8 cellular contexts compared by ENCODE assay signal in the genomic region with DNA sequence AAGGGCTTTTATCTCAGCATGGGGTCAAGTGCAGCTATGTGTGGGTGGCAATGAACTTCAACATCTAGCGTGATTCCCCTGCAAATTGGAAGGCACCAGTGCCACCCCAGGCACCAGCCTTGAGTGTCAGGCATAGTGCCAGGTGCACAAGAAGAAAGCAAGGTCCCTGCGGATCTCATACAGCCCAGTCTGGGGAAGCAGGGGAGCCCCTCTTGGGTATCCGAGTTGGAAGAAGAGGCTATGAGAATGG.
A peak's percentile ranks its signal among the peaks of the same experiment; 100 is the strongest.
DNase-seq lines count a peak whose midpoint lies in the region; ATAC-seq and TF ChIP-seq lines count a peak whose summit lies in the region.

No MANE protein-coding gene starts in this region.

- WGBS in esophagus, 2 donors = 7 to 9% methylated on average over 3 of the region's 3 CpGs

- H3K4me3 ChIP-seq in Caco-2 (ENCODE audit: low read depth, low read length) (peak overlapping the region; percentile 69), Panc1 (ENCODE audit: low read depth in 2 of 2, low read length in 2 of 2) (peak overlapping the region; percentile 78 to 87), esophagus (ENCODE audit: low read depth in 1 of 2, low read length in 2 of 2) (peak overlapping the region; percentile 61 to 63), parathyroid adenoma (ENCODE audit: low read depth, low read length) (peak overlapping the region; percentile 65)

- peak overlapping the region; percentile 88 for H3K27ac ChIP-seq in Panc1 (ENCODE audit: low read length)
- H3K27ac ChIP-seq in esophagus (ENCODE audit: low read depth in 2 of 2, low read length in 1 of 2) = peak overlapping the region; percentile 85 to 93
- H3K27ac ChIP-seq in parathyroid adenoma = peak overlapping the region; percentile 95

- ATAC-seq in Panc1 (no peak; the same call in 1 of the 2 replicates), GM18520 (IDR thresholded peaks at IDR 0.05; ENCODE audit: unreplicated experiment) (no peak), HG02884 (IDR thresholded peaks at IDR 0.05; ENCODE audit: unreplicated experiment) (no peak), GM18907 (IDR thresholded peaks at IDR 0.05; ENCODE audit: unreplicated experiment) (no peak)

- intact Hi-C loops in Caco-2 (cut with micrococcal nuclease; ENCODE audit: unreplicated experiment) = loop anchor here (1.0 to 10.0 kb wide), 10 partner anchors 70 to 892 kb away; no protein-coding TSS in a partner anchor
- intact Hi-C loops in Panc1 (cut with micrococcal nuclease; ENCODE audit: unreplicated experiment) = no loop called here

- peak overlapping the region; percentile 69 for H3K9ac ChIP-seq in parathyroid adenoma

- H3K4me2 ChIP-seq in parathyroid adenoma (ENCODE audit: low read length) = peak overlapping the region; percentile 74

- TF ChIP-seq CTCF in Caco-2 (IDR thresholded peaks at IDR 0.05; ENCODE audit: insufficient read depth in 1 of 2, low read depth in 1 of 2, low read length in 1 of 2, severe bottlenecking in 1 of 2, unreplicated experiment in 1 of 2) (no peak), Panc1 (IDR thresholded peaks at IDR 0.05) (no peak), parathyroid adenoma (IDR thresholded peaks at IDR 0.05) (no peak)

- H2AFZ ChIP-seq in parathyroid adenoma = peak overlapping the region; percentile 85

- peak overlapping the region; percentile 95 for H3K4me3 Mint-ChIP-seq in Caco-2 (ENCODE audit: unreplicated experiment)

- H3K36me3 ChIP-seq in Caco-2 (ENCODE audit: control insufficient read depth, insufficient read depth, low read length) (no peaks in the 10 kb centered on the region), Panc1 (ENCODE audit: control insufficient read depth, insufficient read depth, low read length) (no peaks in the 10 kb centered on the region), esophagus (ENCODE audit: control insufficient read depth in 2 of 2, insufficient read depth in 2 of 2, low read length in 1 of 2) (no peaks in the 10 kb centered on the region), parathyroid adenoma (ENCODE audit: control insufficient read depth, insufficient read depth, low read length) (no peaks in the 10 kb centered on the region)

- H3K27me3 ChIP-seq in Caco-2 (replicated peaks; ENCODE audit: control insufficient read depth, insufficient read depth, low read length) = no peaks in the 10 kb centered on the region
- H3K27me3 ChIP-seq in Panc1 (ENCODE audit: control insufficient read depth, insufficient read depth, low read length) = peaks cover 17% of the 10 kb centered on the region; the same call in 1 of the 2 replicates
- no peaks in the 10 kb centered on the region for H3K27me3 ChIP-seq in esophagus (ENCODE audit: control insufficient read depth in 1 of 2, insufficient read depth in 2 of 2, low read length in 2 of 2)
- H3K27me3 ChIP-seq in parathyroid adenoma (ENCODE audit: control insufficient read depth, insufficient read depth, low read length) = no peaks in the 10 kb centered on the region

- peak overlapping the region; percentile 95 for H3K27ac Mint-ChIP-seq in Caco-2 (ENCODE audit: unreplicated experiment)

- H3K27me3 Mint-ChIP-seq in Caco-2 (ENCODE audit: insufficient read depth, unreplicated experiment) = peaks cover 15% of the 10 kb centered on the region

- POLR2A ChIA-PET in Caco-2 (lab: Charles Lee) (interaction anchor here (1.0 to 2.1 kb wide), 2 partner anchors 42 to 71 kb away, joined by 4 to 9 read pairs; no protein-coding TSS in a partner anchor), Panc1 (lab: Charles Lee) (no interaction called here)

- BruUV-seq in Caco-2 (replicated peaks; lab: Mats Ljungman, UMichigan) = no TSS peak
- BruUV-seq in Panc1 (replicated peaks; lab: Mats Ljungman, UMichigan) = no TSS peak

- H3K79me2 ChIP-seq in parathyroid adenoma = no peaks in the 10 kb centered on the region

- peaks cover 17% of the 10 kb centered on the region for H3K4me1 ChIP-seq in Caco-2
- peaks cover 13% of the 10 kb centered on the region for H3K4me1 ChIP-seq in Panc1 (ENCODE audit: control insufficient read depth, insufficient read depth, low read length)
- peaks cover 0 to 6% of the 10 kb centered on the region in 2 donors for H3K4me1 ChIP-seq in esophagus (ENCODE audit: control insufficient read depth in 2 of 2, insufficient read depth in 2 of 2, low read length in 1 of 2)
- peaks cover 20% of the 10 kb centered on the region for H3K4me1 ChIP-seq in parathyroid adenoma

- in situ Hi-C loops in Panc1 (cut with HindIII; ENCODE audit: low pct_unique_long_range_greater_than_20kb, low sequenced_read_pairs) = no loop called here

- peaks cover 6% of the 10 kb centered on the region for H3K36me3 Mint-ChIP-seq in Caco-2 (ENCODE audit: insufficient read depth, unreplicated experiment)

- H3K9me3 ChIP-seq in Caco-2 = no peaks in the 10 kb centered on the region; the same call in 1 of the 2 replicates
- H3K9me3 ChIP-seq in Panc1 (ENCODE audit: control insufficient read depth, insufficient read depth, low read depth, low read length) = no peaks in the 10 kb centered on the region
- H3K9me3 ChIP-seq in esophagus (ENCODE audit: control insufficient read depth in 2 of 2, insufficient read depth in 1 of 2, low read depth in 1 of 2, low read length in 1 of 2) = no peaks in the 10 kb centered on the region
- no peaks in the 10 kb centered on the region for H3K9me3 ChIP-seq in parathyroid adenoma (ENCODE audit: control insufficient read depth, low read length)

- peaks cover under 1% of the 10 kb centered on the region for H3K9me3 Mint-ChIP-seq in Caco-2 (ENCODE audit: unreplicated experiment)

- DNase-seq in Caco-2 = no peak
- DNase-seq in Panc1 (ENCODE audit: low read depth, low spot score) = no peak
- no peak for DNase-seq in ureter (ENCODE audit: low spot score)

- CTCF ChIA-PET in Caco-2 (lab: Charles Lee) = interaction anchor here (0.5 to 2.5 kb wide), 9 partner anchors 42 to 303 kb away, joined by 3 to 19 read pairs (median 4); no protein-coding TSS in a partner anchor
- CTCF ChIA-PET in Panc1 (lab: Charles Lee) = interaction anchor here (0.6 to 1.5 kb wide), 2 partner anchors 90 to 256 kb away, joined by 3 to 4 read pairs; no protein-coding TSS in a partner anchor

- H3K4me1 Mint-ChIP-seq in Caco-2 (ENCODE audit: low read depth, unreplicated experiment) = peaks cover 13% of the 10 kb centered on the region
